ENCODE assay signal across 33 cellular contexts in genomic region chr2:15212249-15212648, GRCh38.
"Had no signal": no experiment of that assay in that cellular context is flagged by ENCODE, and none has a peak within 500 bp of the region (broad histone marks: within the 10 kb centered on the region; RNA-seq: fewer than 3 reads in every experiment).

No MANE protein-coding gene starts in this region.

- H3K4me1 Mint-ChIP-seq: T-cell had no signal

- H3K4me3 ChIP-seq: PC-9, SJCRH30, SK-N-MC had no signal

- ATAC-seq: Panc1, Right ventricle myocardium inferior, SK-N-SH treated with all-trans-retinoic acid at 6 μM for 48 hours, T-cell had no signal

- H3K27me3 Mint-ChIP-seq: T-cell had no signal

- H3K9me3 ChIP-seq: SJCRH30 had no signal

- H3K4me2 ChIP-seq: PC-9 had no signal

- H3K27me3 ChIP-seq: SJCRH30 had no signal

- H2AFZ ChIP-seq: PC-9 had no signal

- DNase-seq: Karpas-422, NCI-H1048, NCI-H1092 treated with DMSO at 0.1 percent for 48 hours, NCI-H1105 treated with DMSO at 0.1 percent for 48 hours, NCI-H1417, NCI-H1436, NCI-H146, NCI-H1694, NCI-H187, NCI-H1930, NCI-H2029 treated with DMSO at 0.1 percent for 48 hours, NCI-H2081 treated with DMSO at 0.1 percent for 48 hours, NCI-H2107, NCI-H2171, NCI-H226, NCI-H446 treated with DMSO at 0.1 percent for 48 hours, NCI-H510A, NCI-H524, NCI-H526, NCI-H69, NCI-H748 treated with DMSO at 0.1 percent for 48 hours, NCI-H82, PC-9, SHP77, SIG-M5, SJCRH30, T-cell had no signal

- H3K27ac Mint-ChIP-seq: T-cell had no signal

- H3K27ac ChIP-seq: PC-9, RWPE1, SJCRH30, SK-N-MC had no signal

- FAIRE-seq: RCC 7860 had no signal

- H3K36me3 ChIP-seq: SJCRH30 had no signal

- H3K4me1 ChIP-seq: SJCRH30 had no signal

- H3K4me3 Mint-ChIP-seq: T-cell had no signal
